8 cellular contexts compared by ENCODE assay signal in the genomic region with DNA sequence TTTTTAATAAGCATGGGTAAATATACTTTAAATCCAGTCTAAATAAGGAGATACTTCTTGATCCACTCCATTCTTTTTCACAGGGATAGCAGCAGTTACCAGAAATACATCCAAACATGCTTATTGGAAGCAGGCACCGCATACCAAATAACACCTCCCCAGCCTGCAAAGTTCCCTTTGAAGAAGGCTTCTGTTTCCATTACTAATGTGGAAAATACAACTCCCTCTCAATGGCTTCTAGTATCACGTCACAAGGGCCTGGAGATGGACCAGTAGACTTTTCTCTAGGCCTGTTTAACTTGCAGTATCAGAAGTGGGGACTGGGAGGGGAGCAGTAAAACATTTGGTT. TPM values are rescaled to one million over a fixed set of nuclear protein-coding genes. Genes with fewer than 3 reads are reported as not detected.
A peak's percentile ranks its signal among the peaks of the same experiment; 100 is the strongest.
DNase-seq lines count a peak whose midpoint lies in the region; ATAC-seq, FAIRE-seq and TF ChIP-seq lines count a peak whose summit lies in the region.
"Had no signal": no experiment of that assay in that cellular context is flagged by ENCODE, and none has a peak within 500 bp of the region (broad histone marks: within the 10 kb centered on the region; RNA-seq: fewer than 3 reads in every experiment).

No MANE protein-coding gene starts in this region.

- H3K27ac ChIP-seq in HEK293 (ENCODE audit: extremely low read depth, low read depth, low read length) (peak overlapping the region; percentile 50; the same call in 1 of the 2 replicates), kidney (ENCODE audit: low read depth in 2 of 2, low read length in 2 of 2) (peak overlapping the region; percentile 50 to 60), stomach smooth muscle (ENCODE audit: low read length) (peak overlapping the region; percentile 80)

- POLR2A ChIA-PET in HEK293 (lab: Yijun Ruan, JAX): no interaction called here

- no peaks in the 10 kb centered on the region for H3K27me3 Mint-ChIP-seq in activated naive CD8-positive, alpha-beta T cell
- H3K27me3 Mint-ChIP-seq: naive B cell had no signal

- no peak for DNase-seq in kidney
- no peak for DNase-seq in GM03348 (ENCODE audit: low spot score)
- DNase-seq: naive B cell had no signal

- H3K9ac ChIP-seq in kidney (ENCODE audit: low read length in 2 of 2) (peak overlapping the region in 1 of 2 donors; percentile 34), stomach smooth muscle (ENCODE audit: low read length in 2 of 2) (peak overlapping the region in 1 of 2 donors; percentile 11)

- H3K4me3 ChIP-seq in HEK293 (ENCODE audit: low read depth, low read length) (no peak overlapping the region), kidney (ENCODE audit: low read length in 2 of 2) (no peak overlapping the region), stomach smooth muscle (ENCODE audit: low read length in 2 of 2) (peak overlapping the region; percentile 1 to 16)

- peaks cover 91% of the 10 kb centered on the region for H3K4me1 Mint-ChIP-seq in activated naive CD8-positive, alpha-beta T cell (ENCODE audit: low read depth)

- H3K4me1 ChIP-seq in HEK293 (ENCODE audit: control insufficient read depth, insufficient read depth, low read length): peaks cover 14% of the 10 kb centered on the region
- H3K4me1 ChIP-seq in kidney (ENCODE audit: control insufficient read depth in 1 of 2, insufficient read depth in 1 of 2, low read depth in 1 of 2, low read length in 2 of 2): peaks cover 21 to 26% of the 10 kb centered on the region in 2 donors
- H3K4me1 ChIP-seq in stomach smooth muscle (ENCODE audit: control insufficient read depth, insufficient read depth, low read length): peaks cover 59% of the 10 kb centered on the region

- peak overlapping the region; percentile 9 for H3K4me3 Mint-ChIP-seq in activated naive CD8-positive, alpha-beta T cell
- H3K4me3 Mint-ChIP-seq: naive B cell had no signal

- intact Hi-C loops in kidney (cut with DNase I): no loop called here

- peak overlapping the region; percentile 86 for H3K27ac Mint-ChIP-seq in activated naive CD8-positive, alpha-beta T cell

- H3K27me3 ChIP-seq in stomach smooth muscle (ENCODE audit: control insufficient read depth in 1 of 2, insufficient read depth in 2 of 2, low read length in 2 of 2): no peaks in the 10 kb centered on the region

- CTCF ChIA-PET in HEK293 (lab: Yijun Ruan, JAX): interaction anchor here (0.9 kb wide), 1 partner anchor 8 kb away, joined by 4 read pairs; no protein-coding TSS in a partner anchor

- TF ChIP-seq CTCF in HEK293 (tag by site-specific recombination; IDR thresholded peaks at IDR 0.05): no peak
- TF ChIP-seq CTCF in kidney (IDR thresholded peaks at IDR 0.05; ENCODE audit: borderline replicate concordance, extremely low read depth, insufficient read depth): no peak

- FAIRE-seq in kidney (lab: Jason Lieb, UNC): no peak

- H3K36me3 ChIP-seq in HEK293 (ENCODE audit: control insufficient read depth in 2 of 2, insufficient read depth in 1 of 2, low read length in 2 of 2) (peaks cover 0 to 46% of the 10 kb centered on the region in 2 experiments; a peak in 1 of 3 replicates), kidney (ENCODE audit: control insufficient read depth in 1 of 2, insufficient read depth in 2 of 2, low read length in 2 of 2) (peaks cover 0 to 11% of the 10 kb centered on the region in 2 donors), stomach smooth muscle (ENCODE audit: control insufficient read depth in 2 of 2, insufficient read depth in 2 of 2, low read length in 2 of 2) (peaks cover 0 to 2% of the 10 kb centered on the region in 2 donors)

- no peaks in the 10 kb centered on the region for H3K9me3 Mint-ChIP-seq in activated naive CD8-positive, alpha-beta T cell (ENCODE audit: low read depth)

- peaks cover 29% of the 10 kb centered on the region for H3K36me3 Mint-ChIP-seq in activated naive CD8-positive, alpha-beta T cell

- H3K9me3 ChIP-seq in HEK293 (ENCODE audit: control insufficient read depth, insufficient read depth, low read depth, low read length): no peaks in the 10 kb centered on the region
- no peaks in the 10 kb centered on the region for H3K9me3 ChIP-seq in kidney (ENCODE audit: control insufficient read depth in 1 of 2, low read length in 2 of 2)
- no peaks in the 10 kb centered on the region for H3K9me3 ChIP-seq in stomach smooth muscle (ENCODE audit: control insufficient read depth in 2 of 2, low read length in 2 of 2)

- ATAC-seq in HG03457 (IDR thresholded peaks at IDR 0.05; ENCODE audit: unreplicated experiment) (no peak), HG03175 (IDR thresholded peaks at IDR 0.05; ENCODE audit: unreplicated experiment) (no peak)

TF ChIP-seq in HEK293, 187 proteins besides CTCF, POLR2A, EP300 and RAD21:
- peak; percentile 37; the same call in 1 of the 2 replicates for TF ChIP-seq MZF1 (tag by site-specific recombination; IDR thresholded peaks at IDR 0.05; ENCODE audit: borderline replicate concordance)
- peak; percentile 36; the same call in 1 of the 2 replicates for TF ChIP-seq ZNF629 (tag by site-specific recombination; IDR thresholded peaks at IDR 0.05)
- no peak for TF ChIP-seq ZNF10 (tag by site-specific recombination; IDR thresholded peaks at IDR 0.05)

RNA-seq across cellular contexts. Expression of a gene that starts 20.8 kb away (rescaled TPM):
- 69.5 TPM for total RNA-seq in kidney
- 23.5 TPM for polyA plus RNA-seq in kidney (ENCODE audit: insufficient read depth, low read depth, low replicate concordance)

Comparison
In these comparisons a context has a peak if more than half of its experiments do, and no peak if none do; other contexts are left out.
1. H3K4me3 ChIP-seq: peak in stomach smooth muscle (2 of 2); none in HEK293 (single experiment) and kidney (0 of 2).
2. Peak in every context shown above with its lines, with median percentiles within 50 percentile points of each other: H3K27ac ChIP-seq.